Comparison of ENCODE assay signal across 34 cellular contexts in the genomic region with DNA sequence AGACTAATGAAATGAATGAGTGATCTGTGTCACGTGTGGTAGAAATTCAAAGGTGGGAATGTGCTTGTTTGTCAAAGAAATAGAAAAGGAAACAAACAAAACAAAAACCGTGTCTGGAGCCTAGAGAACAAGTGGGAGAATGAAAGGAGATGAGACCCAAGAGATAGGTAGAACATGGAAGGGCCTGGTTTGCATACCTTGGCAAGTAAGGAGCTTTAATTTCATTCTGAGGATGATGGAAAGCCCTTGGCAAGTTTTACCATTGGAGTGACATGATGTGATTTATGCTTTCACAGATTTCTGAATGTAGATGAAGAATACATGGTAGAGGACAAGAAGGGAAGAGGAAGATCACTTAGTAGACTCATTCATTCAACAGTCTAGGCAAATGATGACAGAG.
"Had no signal": no experiment of that assay in that cellular context is flagged by ENCODE, and none has a peak within 500 bp of the region (broad histone marks: within the 10 kb centered on the region; RNA-seq: fewer than 3 reads in every experiment).

No MANE protein-coding gene starts in this region.

- H3K9me3 ChIP-seq: MG63 had no signal

- H3K27ac ChIP-seq: KMS-11 had no signal

- DNase-seq: Karpas-422, Kasumi-1, KG1, MG63, MM.1S, MV-4-11, NCI-H1048, NCI-H1092, NCI-H1092 treated with DMSO at 0.1 percent for 48 hours, NCI-H1105, NCI-H1105 treated with DMSO at 0.1 percent for 48 hours, NCI-H1417, NCI-H1417 treated with DMSO at 0.1 percent for 48 hours, NCI-H1436, NCI-H1436 treated with DMSO at 0.1 percent for 48 hours, NCI-H146, NCI-H1694, NCI-H1694 treated with DMSO at 0.1 percent for 48 hours, NCI-H187, NCI-H187 treated with DMSO at 0.1 percent for 48 hours, NCI-H1930, NCI-H2029, NCI-H2029 treated with DMSO at 0.1 percent for 48 hours, NCI-H2081, NCI-H2081 treated with DMSO at 0.1 percent for 48 hours, NCI-H2107, NCI-H2171, NCI-H2171 treated with DMSO at 0.1 percent for 48 hours, NCI-H2227 treated with DMSO at 0.1 percent for 48 hours, NCI-H226, NCI-H345, NCI-H446, NCI-H446 treated with DMSO at 0.1 percent for 48 hours had no signal

- H3K36me3 ChIP-seq: MG63 had no signal

- H3K4me3 ChIP-seq: MG63 had no signal

- H3K9ac ChIP-seq: KMS-11 had no signal

- H3K27me3 ChIP-seq: MG63 had no signal

- H3K4me2 ChIP-seq: KMS-11 had no signal
